2 cellular contexts compared by ENCODE assay signal in the genomic region with DNA sequence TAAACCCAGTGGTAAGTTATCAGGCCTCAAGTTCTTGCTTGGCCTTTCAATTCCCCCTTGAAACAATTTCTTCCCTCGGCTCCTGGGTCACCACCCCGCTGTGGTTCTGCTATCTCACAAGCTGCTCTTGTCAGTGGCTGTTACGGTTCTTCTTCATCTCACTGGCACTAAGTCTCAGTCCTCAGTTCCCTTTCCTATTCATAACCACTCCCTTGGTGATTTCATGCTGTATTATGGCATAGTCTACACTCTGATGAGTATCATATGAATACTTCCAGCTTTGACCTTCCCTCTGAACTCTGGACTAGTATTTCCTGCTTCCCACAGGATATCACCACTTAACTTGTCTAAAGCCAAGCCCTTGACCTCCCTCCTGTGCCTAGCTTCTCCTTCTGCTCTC.
TF ChIP-seq lines count a peak whose summit lies in the region.

No MANE protein-coding gene starts in this region.

TF ChIP-seq in GM12878, 131 proteins besides CTCF, POLR2A, EP300 and RAD21:
- no peak for TF ChIP-seq ASH2L (IDR thresholded peaks at IDR 0.05; ENCODE audit: borderline replicate concordance, low read depth)
- no peak for TF ChIP-seq ZBED1 (IDR thresholded peaks at IDR 0.05; ENCODE audit: borderline replicate concordance)
- no peak for TF ChIP-seq NR2C2 (IDR thresholded peaks at IDR 0.05; ENCODE audit: borderline replicate concordance, control insufficient read depth, insufficient read length, low read depth)
- TF ChIP-seq SIN3A (IDR thresholded peaks at IDR 0.05; ENCODE audit: low read depth, low read length) = no peak
- TF ChIP-seq POLR2AphosphoS5 (IDR thresholded peaks at IDR 0.05; ENCODE audit: low read length) = no peak
- TF ChIP-seq SP1 (IDR thresholded peaks at IDR 0.05; ENCODE audit: low read depth, low read length) = no peak
- TF ChIP-seq USF2 (IDR thresholded peaks at IDR 0.05; ENCODE audit: borderline replicate concordance, low read depth, low read length) = no peak
- TF ChIP-seq, protein P1, sequence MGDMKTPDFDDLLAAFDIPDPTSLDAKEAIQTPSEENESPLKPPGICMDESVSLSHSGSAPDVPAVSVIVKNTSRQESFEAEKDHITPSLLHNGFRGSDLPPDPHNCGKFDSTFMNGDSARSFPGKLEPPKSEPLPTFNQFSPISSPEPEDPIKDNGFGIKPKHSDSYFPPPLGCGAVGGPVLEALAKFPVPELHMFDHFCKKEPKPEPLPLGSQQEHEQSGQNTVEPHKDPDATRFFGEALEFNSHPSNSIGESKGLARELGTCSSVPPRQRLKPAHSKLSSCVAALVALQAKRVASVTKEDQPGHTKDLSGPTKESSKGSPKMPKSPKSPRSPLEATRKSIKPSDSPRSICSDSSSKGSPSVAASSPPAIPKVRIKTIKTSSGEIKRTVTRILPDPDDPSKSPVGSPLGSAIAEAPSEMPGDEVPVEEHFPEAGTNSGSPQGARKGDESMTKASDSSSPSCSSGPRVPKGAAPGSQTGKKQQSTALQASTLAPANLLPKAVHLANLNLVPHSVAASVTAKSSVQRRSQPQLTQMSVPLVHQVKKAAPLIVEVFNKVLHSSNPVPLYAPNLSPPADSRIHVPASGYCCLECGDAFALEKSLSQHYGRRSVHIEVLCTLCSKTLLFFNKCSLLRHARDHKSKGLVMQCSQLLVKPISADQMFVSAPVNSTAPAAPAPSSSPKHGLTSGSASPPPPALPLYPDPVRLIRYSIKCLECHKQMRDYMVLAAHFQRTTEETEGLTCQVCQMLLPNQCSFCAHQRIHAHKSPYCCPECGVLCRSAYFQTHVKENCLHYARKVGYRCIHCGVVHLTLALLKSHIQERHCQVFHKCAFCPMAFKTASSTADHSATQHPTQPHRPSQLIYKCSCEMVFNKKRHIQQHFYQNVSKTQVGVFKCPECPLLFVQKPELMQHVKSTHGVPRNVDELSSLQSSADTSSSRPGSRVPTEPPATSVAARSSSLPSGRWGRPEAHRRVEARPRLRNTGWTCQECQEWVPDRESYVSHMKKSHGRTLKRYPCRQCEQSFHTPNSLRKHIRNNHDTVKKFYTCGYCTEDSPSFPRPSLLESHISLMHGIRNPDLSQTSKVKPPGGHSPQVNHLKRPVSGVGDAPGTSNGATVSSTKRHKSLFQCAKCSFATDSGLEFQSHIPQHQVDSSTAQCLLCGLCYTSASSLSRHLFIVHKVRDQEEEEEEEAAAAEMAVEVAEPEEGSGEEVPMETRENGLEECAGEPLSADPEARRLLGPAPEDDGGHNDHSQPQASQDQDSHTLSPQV (IDR thresholded peaks at IDR 0.05) = no peak
- no peak for TF ChIP-seq IKZF2 (IDR thresholded peaks at IDR 0.05)
- no peak for TF ChIP-seq POU2F2 (IDR thresholded peaks at IDR 0.05; ENCODE audit: borderline replicate concordance, low read depth, low read length)
- TF ChIP-seq, protein P2, sequence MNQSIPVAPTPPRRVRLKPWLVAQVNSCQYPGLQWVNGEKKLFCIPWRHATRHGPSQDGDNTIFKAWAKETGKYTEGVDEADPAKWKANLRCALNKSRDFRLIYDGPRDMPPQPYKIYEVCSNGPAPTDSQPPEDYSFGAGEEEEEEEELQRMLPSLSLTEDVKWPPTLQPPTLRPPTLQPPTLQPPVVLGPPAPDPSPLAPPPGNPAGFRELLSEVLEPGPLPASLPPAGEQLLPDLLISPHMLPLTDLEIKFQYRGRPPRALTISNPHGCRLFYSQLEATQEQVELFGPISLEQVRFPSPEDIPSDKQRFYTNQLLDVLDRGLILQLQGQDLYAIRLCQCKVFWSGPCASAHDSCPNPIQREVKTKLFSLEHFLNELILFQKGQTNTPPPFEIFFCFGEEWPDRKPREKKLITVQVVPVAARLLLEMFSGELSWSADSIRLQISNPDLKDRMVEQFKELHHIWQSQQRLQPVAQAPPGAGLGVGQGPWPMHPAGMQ (IDR thresholded peaks at IDR 0.05; ENCODE audit: borderline replicate concordance) = no peak
- no peak for TF ChIP-seq FOS (IDR thresholded peaks at IDR 0.05; ENCODE audit: borderline replicate concordance, extremely low read depth, insufficient read length)
- TF ChIP-seq CHD4 (IDR thresholded peaks at IDR 0.05) = no peak
- no peak for TF ChIP-seq ZZZ3 (IDR thresholded peaks at IDR 0.05; ENCODE audit: control insufficient read depth, insufficient read length, low read depth)
- TF ChIP-seq SREBF1 (IDR thresholded peaks at IDR 0.05; ENCODE audit: low read length) = no peak

TF ChIP-seq in HEK293T, 16 proteins besides CTCF, POLR2A, EP300 and RAD21:
- TF ChIP-seq ARNT (IDR thresholded peaks at IDR 0.05) (no peak), ZNF384 (IDR thresholded peaks at IDR 0.05) (no peak), FOXM1 (IDR thresholded peaks at IDR 0.05; ENCODE audit: borderline replicate concordance) (no peak), L3MBTL2 (conservative IDR thresholded peaks at IDR 0.05) (no peak), ELF4 (IDR thresholded peaks at IDR 0.05) (no peak), FOXK2 (IDR thresholded peaks at IDR 0.05) (no peak), SP1 (IDR thresholded peaks at IDR 0.05) (no peak), HDGF (IDR thresholded peaks at IDR 0.05; ENCODE audit: borderline replicate concordance) (no peak)
